In genomic region chr10:120824864-120825263, GRCh38 we compare ENCODE assay signal across 8 cellular contexts. TPM values are rescaled to one million over a fixed set of nuclear protein-coding genes. Genes with fewer than 3 reads are reported as not detected.
A peak's percentile ranks its signal among the peaks of the same experiment; 100 is the strongest.
DNase-seq lines count a peak whose midpoint lies in the region; TF ChIP-seq lines count a peak whose summit lies in the region.

No MANE protein-coding gene starts in this region.

- H3K27me3 ChIP-seq in OCI-LY1 (ENCODE audit: insufficient read depth, low read length) = peaks cover 5% of the 10 kb centered on the region; the same call in 1 of the 2 replicates

- no peaks in the 10 kb centered on the region for H4K20me1 ChIP-seq in OCI-LY1 (ENCODE audit: insufficient read depth, low read length)

- no peak overlapping the region for H3K27ac ChIP-seq in OCI-LY1 (ENCODE audit: low read depth, low read length, poor library complexity, severe bottlenecking)

- DNase-seq in AG04449 (ENCODE audit: low read depth, low spot score) (no peak), GM13976 (ENCODE audit: low spot score) (peak; percentile 39), epithelial cell of proximal tubule (ENCODE audit: low read depth) (no peak), superior temporal gyrus (ENCODE audit: extremely low spot score) (peak; percentile 59), NCI-H1417 treated with DMSO at 0.1 percent for 48 hours (lab: John Stamatoyannopoulos, UW) (no peak), GM19240 (ENCODE audit: insufficient read length, low spot score) (no peak), SHP77 treated with DMSO at 0.1 percent for 48 hours (lab: John Stamatoyannopoulos, UW) (no peak)

- H2AFZ ChIP-seq in OCI-LY1 (ENCODE audit: low read length) = no peak overlapping the region

- no peaks in the 10 kb centered on the region for H3K36me3 ChIP-seq in OCI-LY1 (ENCODE audit: insufficient read depth, low read length)

- no peak overlapping the region for H3K4me2 ChIP-seq in OCI-LY1 (ENCODE audit: low read length)

- POLR2A ChIA-PET in AG04449 (lab: Yijun Ruan, JAX) = no interaction called here

- H3K4me1 ChIP-seq in OCI-LY1 (ENCODE audit: insufficient read depth, low read length, severe bottlenecking) = no peaks in the 10 kb centered on the region

- no peaks in the 10 kb centered on the region for H3K9me2 ChIP-seq in OCI-LY1 (ENCODE audit: low read depth, low read length)

- no peak overlapping the region for H3K9ac ChIP-seq in OCI-LY1 (ENCODE audit: low read length)

- in situ Hi-C loops in GM13976 (cut with MboI; ENCODE audit: low sequenced_read_pairs, unreplicated experiment) = no loop called here

- H3K79me2 ChIP-seq in OCI-LY1 (ENCODE audit: insufficient read depth, low read length) = no peaks in the 10 kb centered on the region

- no peaks in the 10 kb centered on the region for H3F3A ChIP-seq in OCI-LY1 (ENCODE audit: insufficient read depth, low read length)

- H3K4me3 ChIP-seq in AG04449 (ENCODE audit: low read depth, low read length) (no peak overlapping the region), OCI-LY1 (ENCODE audit: low read depth, low read length, poor library complexity, severe bottlenecking) (no peak overlapping the region), epithelial cell of proximal tubule (ENCODE audit: low read depth, low read length) (no peak overlapping the region)

- CTCF ChIA-PET in AG04449 (lab: Yijun Ruan, JAX) = interaction anchor here (1.2 kb wide), 1 partner anchor 10 kb away, joined by 3 read pairs; no protein-coding TSS in a partner anchor

- TF ChIP-seq CTCF in AG04449 (IDR thresholded peaks at IDR 0.05; ENCODE audit: insufficient read depth, low read length, missing control alignments) (peak; percentile 26), GM13976 (IDR thresholded peaks at IDR 0.05; ENCODE audit: borderline replicate concordance, control extremely low read depth, extremely low read depth, insufficient read depth, missing control alignments) (peak; percentile 66), OCI-LY1 (IDR thresholded peaks at IDR 0.05; ENCODE audit: low read length) (peak; percentile 76), epithelial cell of proximal tubule (conservative IDR thresholded peaks at IDR 0.05; ENCODE audit: low read depth, low read length) (peak; percentile 82)

- H3K9me3 ChIP-seq in OCI-LY1 (ENCODE audit: low read length) = no peaks in the 10 kb centered on the region

RNA-seq across cellular contexts. Expression of gene WDR11, which starts 26.3 kb away (rescaled TPM):
- total RNA-seq in epithelial cell of proximal tubule = 31.9 and 34.1 TPM in 2 replicates

Comparison
In these comparisons a context has a peak if more than half of its experiments do, and no peak if none do; other contexts are left out.
1. DNase-seq: peak in GM13976 (single experiment) and superior temporal gyrus (single experiment); none in AG04449 (single experiment), epithelial cell of proximal tubule (single experiment), NCI-H1417 treated with DMSO at 0.1 percent for 48 hours (single experiment), GM19240 (single experiment) and SHP77 treated with DMSO at 0.1 percent for 48 hours (single experiment).
2. CTCF ChIP-seq: peak in every context shown above with its lines; median percentile 82 in epithelial cell of proximal tubule; 76 in OCI-LY1; 66 in GM13976; 26 in AG04449.